16 cellular contexts compared by ENCODE assay signal in the genomic region with DNA sequence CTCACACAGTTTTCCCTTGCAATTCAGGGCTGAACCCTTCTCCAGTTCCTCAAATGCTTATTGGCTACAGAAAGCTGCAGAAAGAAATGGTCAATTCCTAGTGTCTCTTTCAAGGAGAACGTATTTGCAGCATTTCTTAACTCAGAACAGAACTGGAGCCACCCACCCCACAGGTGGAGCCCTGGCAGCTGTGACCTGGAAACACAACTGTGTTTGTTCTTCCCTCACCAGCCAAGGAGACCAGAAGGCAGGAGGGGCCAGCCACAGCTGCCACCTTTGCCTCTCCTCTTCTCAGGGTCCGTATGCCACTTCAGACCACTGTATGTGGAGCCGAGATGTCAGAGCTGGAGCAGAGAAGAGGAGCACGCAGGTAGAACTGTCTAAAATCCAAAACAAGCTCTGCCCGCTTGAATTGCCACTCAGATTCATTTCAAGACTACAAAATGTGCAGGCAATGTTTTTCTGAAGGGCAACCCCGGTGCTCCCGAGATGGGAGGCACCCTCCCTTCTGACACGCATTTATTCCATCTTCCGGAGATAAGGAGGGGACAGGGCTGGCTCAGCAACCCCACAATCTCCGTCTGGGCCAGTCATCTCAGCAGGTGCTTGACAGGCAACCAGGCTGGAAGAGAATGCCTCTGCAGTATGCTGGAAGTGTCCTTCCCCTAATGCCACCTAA. TPM values are rescaled to one million over a fixed set of nuclear protein-coding genes. Genes with fewer than 3 reads are reported as not detected.
A peak's percentile ranks its signal among the peaks of the same experiment; 100 is the strongest.
DNase-seq lines count a peak whose midpoint lies in the region; TF ChIP-seq lines count a peak whose summit lies in the region.
"Had no signal": no experiment of that assay in that cellular context is flagged by ENCODE, and none has a peak within 500 bp of the region (broad histone marks: within the 10 kb centered on the region; RNA-seq: fewer than 3 reads in every experiment).

No MANE protein-coding gene starts in this region.

- H3K27ac ChIP-seq in colonic mucosa: no peak overlapping the region
- H3K27ac ChIP-seq: GM23248, SJSA1 had no signal

- DNase-seq in stimulated activated CD4-positive, alpha-beta T cell treated with anti-CD3 and anti-CD28 coated beads, Interleukin-12 subunit alpha, Interleukin-12 subunit beta, amount 100 ng/mL, for 48 hours (ENCODE audit: low read depth in 2 of 3, low spot score in 1 of 3): peak in 2 of 3 donors; percentile 47 to 65
- no peak for DNase-seq in stimulated activated CD4-positive, alpha-beta T cell treated with anti-CD3 and anti-CD28 coated beads, Interleukin-12 subunit alpha, Interleukin-12 subunit beta, amount 100 ng/mL, for 4 hours
- peak; percentile 62 for DNase-seq in activated T-cell treated with anti-CD3 and anti-CD28 coated beads for 48 hours (ENCODE audit: low read depth)
- peak; percentile 44 for DNase-seq in islet precursor cell
- no peak for DNase-seq in HCEC 1CT
- DNase-seq in activated gamma-delta T cell treated with Interleukin-2 at 50 U/mL for 16 hours: no peak
- no peak for DNase-seq in colonic mucosa
- DNase-seq in GM13977 (ENCODE audit: low spot score): no peak
- DNase-seq: AML-193, GM23248, IMR-90, NCI-H446, substantia nigra had no signal

- intact Hi-C loops in colonic mucosa (cut with DNase I): no loop called here

- TF ChIP-seq CTCF in colonic mucosa (IDR thresholded peaks at IDR 0.05): no peak
- no peak for TF ChIP-seq CTCF in GM13977 (IDR thresholded peaks at IDR 0.05; ENCODE audit: extremely low read depth, insufficient read depth, missing control alignments)

- H3K27me3 ChIP-seq in colonic mucosa: no peaks in the 10 kb centered on the region

- no peaks in the 10 kb centered on the region for H3K4me1 ChIP-seq in colonic mucosa
- H3K4me1 ChIP-seq: SJSA1 had no signal

- H3K9me3 ChIP-seq in colonic mucosa: no peaks in the 10 kb centered on the region
- H3K9me3 ChIP-seq: SJSA1 had no signal

- H3K36me3 ChIP-seq in colonic mucosa: no peaks in the 10 kb centered on the region
- H3K36me3 ChIP-seq: SJSA1 had no signal

- in situ Hi-C loops in GM13977 (cut with MboI; ENCODE audit: low pct_unique_long_range_greater_than_20kb, low sequenced_read_pairs, unreplicated experiment): no loop called here

- no peak overlapping the region for H3K9ac ChIP-seq in colonic mucosa (ENCODE audit: low read depth in 2 of 2, low read length in 2 of 2)
- H3K9ac ChIP-seq: GM23248 had no signal

- no peak overlapping the region for H3K4me3 ChIP-seq in colonic mucosa
- H3K4me3 ChIP-seq: GM23248, SJSA1 had no signal

RNA-seq across cellular contexts. Expression of a gene that starts 16.7 kb away (rescaled TPM):
- 1 to 10 TPM; 2.6 to 4.9 TPM for total RNA-seq in colonic mucosa
- total RNA-seq: chondrocyte, GM23248, IMR-90, kidney epithelial cell, SJSA1 had no signal

RNA-seq across cellular contexts. Expression of a gene that starts 51.9 kb away (rescaled TPM):
- 10 to 100 TPM; 43.2 to 72.7 TPM for total RNA-seq in colonic mucosa

Comparison
In these comparisons a context has a peak if more than half of its experiments do, and no peak if none do; other contexts are left out.
1. DNase-seq: peak in stimulated activated CD4-positive, alpha-beta T cell treated with anti-CD3 and anti-CD28 coated beads, Interleukin-12 subunit alpha, Interleukin-12 subunit beta, amount 100 ng/mL, for 48 hours (2 of 3), activated T-cell treated with anti-CD3 and anti-CD28 coated beads for 48 hours (single experiment) and islet precursor cell (single experiment); none in stimulated activated CD4-positive, alpha-beta T cell treated with anti-CD3 and anti-CD28 coated beads, Interleukin-12 subunit alpha, Interleukin-12 subunit beta, amount 100 ng/mL, for 4 hours (single experiment), HCEC 1CT (single experiment), activated gamma-delta T cell treated with Interleukin-2 at 50 U/mL for 16 hours (single experiment), colonic mucosa (single experiment) and GM13977 (single experiment).